ENCODE assay signal across 25 cellular contexts in the genomic region with DNA sequence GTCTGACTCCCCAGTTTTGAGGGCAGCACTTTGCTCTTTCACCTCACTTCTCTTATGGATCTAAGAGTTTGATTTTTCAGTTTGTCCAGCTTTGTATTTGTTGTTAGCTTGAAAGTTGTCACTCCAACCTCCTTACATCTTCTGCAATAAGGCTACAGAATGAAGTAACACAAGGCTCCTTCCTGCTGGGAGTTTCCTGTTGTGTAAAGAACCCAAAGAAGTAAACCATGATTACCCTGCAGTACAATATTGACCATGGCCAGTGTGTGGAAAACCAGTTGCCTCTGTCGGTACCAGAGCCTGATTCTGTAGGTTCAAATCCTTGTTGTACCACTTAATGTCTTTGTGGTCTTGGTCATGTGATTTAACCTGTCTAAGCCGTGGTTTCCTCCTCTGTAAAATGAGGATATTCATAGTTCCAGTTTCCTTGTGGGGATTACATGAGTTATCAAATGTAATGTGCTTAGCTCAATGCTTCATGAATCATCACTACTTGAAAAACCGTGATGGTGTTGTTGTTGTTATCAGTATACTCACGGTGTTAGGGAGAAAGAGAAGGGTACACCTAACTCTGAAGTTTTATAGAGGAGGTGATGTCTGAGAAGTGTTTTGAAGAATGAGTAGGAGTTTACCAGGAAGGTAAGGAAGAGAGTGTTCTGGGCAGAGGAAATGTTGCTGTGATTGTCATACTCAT.
DNase-seq lines count a peak whose midpoint lies in the region; ATAC-seq and TF ChIP-seq lines count a peak whose summit lies in the region.
"Had no signal": no experiment of that assay in that cellular context is flagged by ENCODE, and none has a peak within 500 bp of the region (broad histone marks: within the 10 kb centered on the region; RNA-seq: fewer than 3 reads in every experiment).

No MANE protein-coding gene starts in this region.

- H2AK5ac ChIP-seq in mesenchymal stem cell (ENCODE audit: low read length, severe bottlenecking): no peak overlapping the region

- H3K27ac Mint-ChIP-seq in activated CD4-positive, alpha-beta T cell treated with anti-CD3 and anti-CD28 coated beads, Interleukin-2, amount 10 ng/mL, durations not matched to agents 24 days and 14 days: peak overlapping the region; percentile 63
- peak overlapping the region; percentile 27 for H3K27ac Mint-ChIP-seq in T-helper 17 cell
- H3K27ac Mint-ChIP-seq: activated B cell treated with CpG ODN at 0.5 μM for 24 hours; activated CD8-positive, alpha-beta memory T cell treated with anti-CD3 and anti-CD28 coated beads, Interleukin-2, amount 10 ng/mL, durations not matched to agents 7 days and 5 days; HFFc6; IgD-negative memory B cell; immature natural killer cell had no signal

- peaks cover 14% of the 10 kb centered on the region for H3K4me1 Mint-ChIP-seq in activated CD4-positive, alpha-beta T cell treated with anti-CD3 and anti-CD28 coated beads, Interleukin-2, amount 10 ng/mL, durations not matched to agents 24 days and 14 days
- peaks cover 13% of the 10 kb centered on the region for H3K4me1 Mint-ChIP-seq in T-helper 17 cell

- H3K27ac ChIP-seq in spleen (peak overlapping the region in 6 of 8 donors; percentile 6 to 77 (median 52)), mesenchymal stem cell (ENCODE audit: low read length, poor library complexity, severe bottlenecking) (no peak overlapping the region)
- H3K27ac ChIP-seq: A549, heart right ventricle, left ventricle myocardium inferior, SK-N-MC had no signal

- no peaks in the 10 kb centered on the region for H3K27me3 ChIP-seq in spleen (replicated peaks in 1 of 7)
- H3K27me3 ChIP-seq in mesenchymal stem cell (ENCODE audit: control insufficient read depth in 1 of 2, insufficient read depth in 1 of 2, low read length in 2 of 2): peaks cover 0 to 29% of the 10 kb centered on the region in 2 experiments
- H3K27me3 ChIP-seq: upper lobe of left lung had no signal

- H3K4me1 ChIP-seq in spleen (peaks cover 0 to 16% (median 9%) of the 10 kb centered on the region in 6 donors), mesenchymal stem cell (ENCODE audit: control insufficient read depth, insufficient read depth, low read depth, low read length) (no peaks in the 10 kb centered on the region)
- H3K4me1 ChIP-seq: A549, left ventricle myocardium inferior had no signal

- ATAC-seq in T-helper 17 cell (no peak), HG03442 (IDR thresholded peaks at IDR 0.05; ENCODE audit: unreplicated experiment) (no peak)
- ATAC-seq: A549; activated CD8-positive, alpha-beta memory T cell treated with anti-CD3 and anti-CD28 coated beads, Interleukin-2, amount 10 ng/mL, durations not matched to agents 7 days and 5 days had no signal

- H3K18ac ChIP-seq in mesenchymal stem cell (ENCODE audit: low read depth in 1 of 2, low read length in 2 of 2): no peak overlapping the region

- H3K36me3 ChIP-seq in spleen: no peaks in the 10 kb centered on the region
- no peaks in the 10 kb centered on the region for H3K36me3 ChIP-seq in mesenchymal stem cell (ENCODE audit: control insufficient read depth in 1 of 2, insufficient read depth in 2 of 2, low read depth in 1 of 2, low read length in 2 of 2)
- H3K36me3 ChIP-seq: heart right ventricle, left ventricle myocardium inferior, upper lobe of left lung had no signal

- H4K91ac ChIP-seq in mesenchymal stem cell (ENCODE audit: low read length): no peak overlapping the region

- no peak for TF ChIP-seq POLR2A in spleen (IDR thresholded peaks at IDR 0.05)

- no peak overlapping the region for H3K14ac ChIP-seq in mesenchymal stem cell (ENCODE audit: low read length in 2 of 2)

- 34 to 59% (median 54%) methylated on average over 4 of the region's 4 CpGs for WGBS in spleen, 5 donors
- WGBS in mesenchymal stem cell: 63% methylated on average over 4 of the region's 4 CpGs

- no peak for TF ChIP-seq CTCF in spleen (IDR thresholded peaks at IDR 0.05 in 8 of 11, conservative IDR thresholded peaks at IDR 0.05 in 3 of 11)

- intact Hi-C loops in activated CD4-positive, alpha-beta T cell treated with anti-CD3 and anti-CD28 coated beads, Interleukin-2, amount 10 ng/mL, durations not matched to agents 24 days and 14 days (cut with micrococcal nuclease): no loop called here
- intact Hi-C loops in spleen (cut with DNase I; ENCODE audit: low total_unique reads): no loop called here

- no peak overlapping the region for H2AFZ ChIP-seq in mesenchymal stem cell (ENCODE audit: low read depth, low read length)

- H3K9ac ChIP-seq in mesenchymal stem cell (ENCODE audit: low read length): no peak overlapping the region

- H3K4me3 Mint-ChIP-seq in activated CD4-positive, alpha-beta T cell treated with anti-CD3 and anti-CD28 coated beads, Interleukin-2, amount 10 ng/mL, durations not matched to agents 24 days and 14 days: no peak overlapping the region
- H3K4me3 Mint-ChIP-seq in T-helper 17 cell: no peak overlapping the region
- H3K4me3 Mint-ChIP-seq: activated B cell treated with CpG ODN at 0.5 μM for 24 hours; activated CD8-positive, alpha-beta memory T cell treated with anti-CD3 and anti-CD28 coated beads, Interleukin-2, amount 10 ng/mL, durations not matched to agents 7 days and 5 days; HFFc6; IgD-negative memory B cell; immature natural killer cell had no signal

- no peak overlapping the region for H4K8ac ChIP-seq in mesenchymal stem cell (ENCODE audit: low read length)

- H3K4me3 ChIP-seq in spleen: peak overlapping the region in 1 of 8 donors; percentile 36
- no peak overlapping the region for H3K4me3 ChIP-seq in mesenchymal stem cell (ENCODE audit: insufficient read depth in 1 of 2, low read depth in 1 of 2, low read length in 2 of 2)
- H3K4me3 ChIP-seq: A549, heart right ventricle, left ventricle myocardium inferior, SK-N-MC, upper lobe of left lung had no signal

- H2BK12ac ChIP-seq in mesenchymal stem cell (ENCODE audit: low read length in 2 of 2): no peak overlapping the region

- no peak overlapping the region for H3K4me2 ChIP-seq in mesenchymal stem cell (ENCODE audit: low read length, poor library complexity, severe bottlenecking)
- H3K4me2 ChIP-seq: A549 had no signal

- H3K79me1 ChIP-seq in mesenchymal stem cell (replicated peaks; ENCODE audit: low read length, poor library complexity, severe bottlenecking): no peaks in the 10 kb centered on the region

- H3K27me3 Mint-ChIP-seq in activated CD4-positive, alpha-beta T cell treated with anti-CD3 and anti-CD28 coated beads, Interleukin-2, amount 10 ng/mL, durations not matched to agents 24 days and 14 days: peaks cover 11% of the 10 kb centered on the region
- no peaks in the 10 kb centered on the region for H3K27me3 Mint-ChIP-seq in T-helper 17 cell
- H3K27me3 Mint-ChIP-seq: activated B cell treated with CpG ODN at 0.5 μM for 24 hours had no signal

- no peaks in the 10 kb centered on the region for H3K36me3 Mint-ChIP-seq in activated CD4-positive, alpha-beta T cell treated with anti-CD3 and anti-CD28 coated beads, Interleukin-2, amount 10 ng/mL, durations not matched to agents 24 days and 14 days (ENCODE audit: low read depth)
- H3K36me3 Mint-ChIP-seq in T-helper 17 cell (ENCODE audit: low read depth): no peaks in the 10 kb centered on the region
- H3K36me3 Mint-ChIP-seq: immature natural killer cell had no signal

- DNase-seq in activated CD4-positive, alpha-beta T cell treated with anti-CD3 and anti-CD28 coated beads, Interleukin-2, amount 10 ng/mL, durations not matched to agents 24 days and 14 days: no peak
- DNase-seq in activated CD4-positive, alpha-beta T cell treated with anti-CD3 and anti-CD28 coated beads, Interleukin-2, amount 50 U/mL, for 48 hours: no peak
- peak; percentile 71 for DNase-seq in GF-D8 (lab: John Stamatoyannopoulos, UW)
- DNase-seq in T-helper 17 cell: no peak
- DNase-seq in spleen: no peak
- DNase-seq in mesenchymal stem cell: no peak
- no peak for DNase-seq in NCI-H1436 (lab: John Stamatoyannopoulos, UW)
- DNase-seq: activated B cell treated with CpG ODN at 0.5 μM for 24 hours; activated CD8-positive, alpha-beta memory T cell treated with anti-CD3 and anti-CD28 coated beads, Interleukin-2, amount 10 ng/mL, durations not matched to agents 7 days and 5 days; activated gamma-delta T cell; aorta; caudate nucleus; DMS153; heart right ventricle; HFFc6; immature natural killer cell; left ventricle myocardium inferior; NCI-H187 treated with DMSO at 0.1 percent for 48 hours; nucleus accumbens; stimulated activated CD4-positive, alpha-beta T cell treated with anti-CD3 and anti-CD28 coated beads, Interleukin-12 subunit alpha, Interleukin-12 subunit beta, amount 100 ng/mL, for 4 hours had no signal

- peaks cover 7% of the 10 kb centered on the region for H3K9me3 Mint-ChIP-seq in activated CD4-positive, alpha-beta T cell treated with anti-CD3 and anti-CD28 coated beads, Interleukin-2, amount 10 ng/mL, durations not matched to agents 24 days and 14 days
- H3K9me3 Mint-ChIP-seq: activated B cell treated with CpG ODN at 0.5 μM for 24 hours, HFFc6 had no signal

- H3K9me3 ChIP-seq in T-helper 17 cell (ENCODE audit: control insufficient read depth, low read length, poor library complexity, severe bottlenecking): no peaks in the 10 kb centered on the region
- H3K9me3 ChIP-seq in spleen: no peaks in the 10 kb centered on the region
- H3K9me3 ChIP-seq in mesenchymal stem cell (ENCODE audit: control insufficient read depth, low read length): no peaks in the 10 kb centered on the region
- H3K9me3 ChIP-seq: A549, left ventricle myocardium inferior, upper lobe of left lung had no signal

- no peak overlapping the region for H2BK120ac ChIP-seq in mesenchymal stem cell (ENCODE audit: low read depth, low read length)

- H3K23ac ChIP-seq in mesenchymal stem cell (ENCODE audit: low read length in 2 of 2): no peak overlapping the region

- H2BK15ac ChIP-seq in mesenchymal stem cell (ENCODE audit: low read depth, poor library complexity, severe bottlenecking): no peak overlapping the region

- H2BK5ac ChIP-seq in mesenchymal stem cell (ENCODE audit: low read depth, low read length, poor library complexity, severe bottlenecking): no peak overlapping the region

- no peak overlapping the region for H3K4ac ChIP-seq in mesenchymal stem cell (ENCODE audit: low read depth in 1 of 2, low read length in 2 of 2)
